33 cellular contexts compared by ENCODE assay signal in the genomic region with DNA sequence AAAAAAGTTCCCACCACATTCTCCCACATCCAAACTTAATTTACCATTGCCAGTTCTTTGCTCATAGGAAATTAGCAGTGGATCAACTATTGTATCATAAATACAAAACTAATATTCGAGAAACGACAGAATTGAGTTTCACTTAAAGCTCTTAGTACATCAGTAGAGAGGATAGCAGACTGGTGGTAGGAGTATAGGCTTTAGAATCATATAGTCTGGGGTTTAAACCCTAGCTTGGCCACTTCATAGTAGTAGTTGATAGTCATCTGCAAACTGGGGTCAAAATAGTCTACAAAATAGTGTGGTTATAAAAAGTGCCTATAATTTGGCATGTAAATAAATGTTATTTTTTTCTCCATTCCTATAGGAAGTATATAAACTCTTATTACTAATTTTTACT.
"Had no signal": no experiment of that assay in that cellular context is flagged by ENCODE, and none has a peak within 500 bp of the region (broad histone marks: within the 10 kb centered on the region; RNA-seq: fewer than 3 reads in every experiment).

No MANE protein-coding gene starts in this region.

- DNase-seq: Karpas-422, Kasumi-1, KG1, MG63, MM.1S, MV-4-11, NCI-H1048, NCI-H1092, NCI-H1092 treated with DMSO at 0.1 percent for 48 hours, NCI-H1105, NCI-H1105 treated with DMSO at 0.1 percent for 48 hours, NCI-H1417, NCI-H1417 treated with DMSO at 0.1 percent for 48 hours, NCI-H1436, NCI-H1436 treated with DMSO at 0.1 percent for 48 hours, NCI-H146, NCI-H1694, NCI-H1694 treated with DMSO at 0.1 percent for 48 hours, NCI-H187, NCI-H187 treated with DMSO at 0.1 percent for 48 hours, NCI-H1930, NCI-H2029, NCI-H2029 treated with DMSO at 0.1 percent for 48 hours, NCI-H2081, NCI-H2081 treated with DMSO at 0.1 percent for 48 hours, NCI-H2107, NCI-H2171, NCI-H2171 treated with DMSO at 0.1 percent for 48 hours, NCI-H2227 treated with DMSO at 0.1 percent for 48 hours, NCI-H226, NCI-H345, NCI-H446, NCI-H446 treated with DMSO at 0.1 percent for 48 hours had no signal
